Comparison of ENCODE assay signal across 1 cellular context in the genomic region with DNA sequence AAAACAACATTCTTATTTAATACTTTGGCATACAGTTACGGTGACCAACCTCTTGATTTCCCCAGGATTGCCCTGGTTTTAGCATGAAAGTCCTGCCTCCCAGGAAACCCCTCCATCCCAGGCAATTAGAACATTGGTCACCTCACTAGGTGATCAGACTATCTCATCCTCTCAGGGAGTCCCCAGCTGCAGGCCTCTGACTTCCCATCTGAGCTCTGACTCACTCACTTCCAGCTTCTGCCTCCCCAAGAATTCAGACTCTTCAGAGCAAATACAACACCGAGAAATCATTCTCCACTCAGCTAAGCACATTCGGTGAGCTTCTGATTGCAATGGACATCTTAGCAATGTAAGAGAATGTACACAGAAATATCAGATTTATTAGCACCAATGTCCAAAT.
TF ChIP-seq lines count a peak whose summit lies in the region.

No MANE protein-coding gene starts in this region.

TF ChIP-seq in IMR-90, 13 proteins besides CTCF, POLR2A, EP300 and RAD21:
- no peak for TF ChIP-seq CEBPB (IDR thresholded peaks at IDR 0.05; ENCODE audit: low read depth, low read length)
TF ChIP-seq in IMR-90: peak in this region for 0.
